ENCODE assay signal across 12 cellular contexts in genomic region chr2:234426616-234427015, GRCh38.
DNase-seq lines count a peak whose midpoint lies in the region; ATAC-seq and TF ChIP-seq lines count a peak whose summit lies in the region.
"Had no signal": no experiment of that assay in that cellular context is flagged by ENCODE, and none has a peak within 500 bp of the region (broad histone marks: within the 10 kb centered on the region; RNA-seq: fewer than 3 reads in every experiment).

No MANE protein-coding gene starts in this region.

- H3K4me1 Mint-ChIP-seq in activated naive CD8-positive, alpha-beta T cell treated with anti-CD3 and anti-CD28 coated beads, Interleukin-2, amount 10 ng/mL, durations not matched to agents 7 days and 5 days: peaks cover 74% of the 10 kb centered on the region

- no peak for TF ChIP-seq CTCF in Loucy (conservative IDR thresholded peaks at IDR 0.05; ENCODE audit: low read length)
- TF ChIP-seq CTCF in spleen (IDR thresholded peaks at IDR 0.05 in 8 of 11, conservative IDR thresholded peaks at IDR 0.05 in 3 of 11): no peak

- peak overlapping the region; percentile 83 for H3K4me3 Mint-ChIP-seq in activated naive CD8-positive, alpha-beta T cell treated with anti-CD3 and anti-CD28 coated beads, Interleukin-2, amount 10 ng/mL, durations not matched to agents 7 days and 5 days

- H3K36me3 Mint-ChIP-seq in activated naive CD8-positive, alpha-beta T cell treated with anti-CD3 and anti-CD28 coated beads, Interleukin-2, amount 10 ng/mL, durations not matched to agents 7 days and 5 days: peaks cover 4% of the 10 kb centered on the region

- peak overlapping the region; percentile 100 for H3K27ac Mint-ChIP-seq in activated naive CD8-positive, alpha-beta T cell treated with anti-CD3 and anti-CD28 coated beads, Interleukin-2, amount 10 ng/mL, durations not matched to agents 7 days and 5 days

- peaks cover 76% of the 10 kb centered on the region for H3K4me1 ChIP-seq in Loucy (ENCODE audit: insufficient read depth, low read length, poor library complexity, severe bottlenecking)
- H3K4me1 ChIP-seq in spleen: peaks cover 34 to 81% (median 64%) of the 10 kb centered on the region in 6 donors
- H3K4me1 ChIP-seq in HAP-1: peaks cover 22% of the 10 kb centered on the region

- H3K36me3 ChIP-seq in Loucy (ENCODE audit: insufficient read depth, low read length): no peaks in the 10 kb centered on the region
- H3K36me3 ChIP-seq in spleen: no peaks in the 10 kb centered on the region
- H3K36me3 ChIP-seq in HAP-1 (replicated peaks): no peaks in the 10 kb centered on the region

- peak overlapping the region; percentile 82 for H3K4me2 ChIP-seq in Loucy (ENCODE audit: low read depth, low read length, poor library complexity, severe bottlenecking)

- intact Hi-C loops in spleen (cut with DNase I; ENCODE audit: low total_unique reads): loop anchor here (10.0 kb wide), 1 partner anchor 68 kb away; the partner anchor contains the start of gene ARL4C

- in situ Hi-C loops in HAP-1 (cut with MboI; ENCODE audit: low sequenced_read_pairs): no loop called here

- peak overlapping the region; percentile 84 for H3K9ac ChIP-seq in Loucy (ENCODE audit: low read depth, low read length, poor library complexity, severe bottlenecking)

- no peaks in the 10 kb centered on the region for H3K79me2 ChIP-seq in Loucy (ENCODE audit: insufficient read depth, low read length)

- no peak for ATAC-seq in activated naive CD8-positive, alpha-beta T cell treated with anti-CD3 and anti-CD28 coated beads, Interleukin-2, amount 10 ng/mL, durations not matched to agents 7 days and 5 days (ENCODE audit: low read depth)

- no peaks in the 10 kb centered on the region for H4K20me1 ChIP-seq in Loucy (ENCODE audit: insufficient read depth, low read length, poor library complexity, severe bottlenecking)

- H3K9me2 ChIP-seq in Loucy (replicated peaks; ENCODE audit: low read depth, low read length): no peaks in the 10 kb centered on the region

- H3K9me3 ChIP-seq in Loucy (ENCODE audit: insufficient read depth, low read depth, low read length) (no peaks in the 10 kb centered on the region), spleen (no peaks in the 10 kb centered on the region), HAP-1 (no peaks in the 10 kb centered on the region)

- H3K27ac ChIP-seq in spleen: peak overlapping the region; percentile 30 to 90 (median 82)
- H3K27ac ChIP-seq: 22Rv1 had no signal

- no peaks in the 10 kb centered on the region for H3K27me3 ChIP-seq in Loucy (ENCODE audit: insufficient read depth, low read length, poor library complexity, severe bottlenecking)
- no peaks in the 10 kb centered on the region for H3K27me3 ChIP-seq in spleen (replicated peaks in 1 of 7)
- H3K27me3 ChIP-seq in HAP-1 (ENCODE audit: low read depth): no peaks in the 10 kb centered on the region

- peaks cover 16% of the 10 kb centered on the region for H3F3A ChIP-seq in Loucy (ENCODE audit: low read depth)

- H3K9me3 Mint-ChIP-seq in activated naive CD8-positive, alpha-beta T cell treated with anti-CD3 and anti-CD28 coated beads, Interleukin-2, amount 10 ng/mL, durations not matched to agents 7 days and 5 days: no peaks in the 10 kb centered on the region

- no peaks in the 10 kb centered on the region for H3K27me3 Mint-ChIP-seq in activated naive CD8-positive, alpha-beta T cell treated with anti-CD3 and anti-CD28 coated beads, Interleukin-2, amount 10 ng/mL, durations not matched to agents 7 days and 5 days

- no peak for TF ChIP-seq POLR2A in spleen (IDR thresholded peaks at IDR 0.05)

- DNase-seq in NOMO-1 (lab: John Stamatoyannopoulos, UW; ENCODE audit: unreplicated experiment in 2 of 2) (peak; percentile 5 to 19), NOMO-1 treated with dmso at 0.1 percent for 144 hours (lab: John Stamatoyannopoulos, UW; ENCODE audit: unreplicated experiment) (no peak), spleen (no peak), DMS153 (lab: John Stamatoyannopoulos, UW) (no peak), HAP-1 (ENCODE audit: low spot score in 2 of 2) (no peak)
- no peak for DNase-seq in activated naive CD8-positive, alpha-beta T cell treated with anti-CD3 and anti-CD28 coated beads, Interleukin-2, amount 10 ng/mL, durations not matched to agents 7 days and 5 days
- DNase-seq in stimulated activated CD4-positive, alpha-beta T cell treated with anti-CD3 and anti-CD28 coated beads, Interleukin-2, amount 100 ng/mL, for 48 hours: no peak
- DNase-seq: activated CD8-positive, alpha-beta memory T cell treated with anti-CD3 and anti-CD28 coated beads, Interleukin-2, amount 50 U/mL, for 48 hours; dermis blood vessel endothelial cell; NCI-H2029 had no signal

- POLR2A ChIA-PET in activated naive CD8-positive, alpha-beta T cell treated with anti-CD3 and anti-CD28 coated beads, Interleukin-2, amount 10 ng/mL, durations not matched to agents 7 days and 5 days (lab: Charles Lee): interaction anchor here (0.6 to 10.5 kb wide), 25 partner anchors 9 to 573 kb away, joined by 3 to 212 read pairs (median 4); partner anchors contain the start of gene ARL4C

- peak overlapping the region; percentile 61 for H3K4me3 ChIP-seq in Loucy (ENCODE audit: low read length, poor library complexity, severe bottlenecking)
- peak overlapping the region in 1 of 8 donors; percentile 11 for H3K4me3 ChIP-seq in spleen
- no peak overlapping the region for H3K4me3 ChIP-seq in HAP-1

- 54 to 69% (median 66%) methylated on average over 4 of the region's 4 CpGs for WGBS in spleen, 5 donors

- no peak overlapping the region for H2AFZ ChIP-seq in Loucy (ENCODE audit: low read length)

Comparison
In these comparisons a context has a peak if more than half of its experiments do, and no peak if none do; other contexts are left out.
1. DNase-seq: peak in NOMO-1 (2 of 2); none in NOMO-1 treated with dmso at 0.1 percent for 144 hours (single experiment), activated naive CD8-positive, alpha-beta T cell treated with anti-CD3 and anti-CD28 coated beads, Interleukin-2, amount 10 ng/mL, durations not matched to agents 7 days and 5 days (single experiment), spleen (single experiment), DMS153 (single experiment), HAP-1 (0 of 2) and stimulated activated CD4-positive, alpha-beta T cell treated with anti-CD3 and anti-CD28 coated beads, Interleukin-2, amount 100 ng/mL, for 48 hours (0 of 2).